15 cellular contexts compared by ENCODE assay signal in genomic region chr19:28393574-28394336, GRCh38.
A peak's percentile ranks its signal among the peaks of the same experiment; 100 is the strongest.
DNase-seq lines count a peak whose midpoint lies in the region; ATAC-seq and TF ChIP-seq lines count a peak whose summit lies in the region.
"Had no signal": no experiment of that assay in that cellular context is flagged by ENCODE, and none has a peak within 500 bp of the region (broad histone marks: within the 10 kb centered on the region; RNA-seq: fewer than 3 reads in every experiment).

No MANE protein-coding gene starts in this region.

- peaks cover 5% of the 10 kb centered on the region for H3K9me3 Mint-ChIP-seq in activated CD8-positive, alpha-beta T cell treated with anti-CD3 and anti-CD28 coated beads, Interleukin-2, amount 10 ng/mL, durations not matched to agents 7 days and 5 days (ENCODE audit: insufficient read depth)
- H3K9me3 Mint-ChIP-seq in neural progenitor cell = no peaks in the 10 kb centered on the region

- POLR2A ChIA-PET in activated CD8-positive, alpha-beta T cell treated with anti-CD3 and anti-CD28 coated beads, Interleukin-2, amount 10 ng/mL, durations not matched to agents 7 days and 5 days (lab: Charles Lee) = no interaction called here

- peak overlapping the region; percentile 48 for H3K27ac Mint-ChIP-seq in activated CD8-positive, alpha-beta T cell treated with anti-CD3 and anti-CD28 coated beads, Interleukin-2, amount 10 ng/mL, durations not matched to agents 7 days and 5 days
- peak overlapping the region; percentile 61 for H3K27ac Mint-ChIP-seq in neural progenitor cell
- H3K27ac Mint-ChIP-seq: stimulated activated effector memory CD8-positive, alpha-beta T cell treated with anti-CD3 and anti-CD28 coated beads, Interleukin-12 subunit alpha, Interleukin-12 subunit beta, amount 100 ng/mL, for 72 hours had no signal

- no peak for ATAC-seq in activated CD8-positive, alpha-beta T cell treated with anti-CD3 and anti-CD28 coated beads, Interleukin-2, amount 10 ng/mL, durations not matched to agents 7 days and 5 days
- no peak for ATAC-seq in gastroesophageal sphincter
- ATAC-seq: Panc1; stimulated activated effector memory CD8-positive, alpha-beta T cell treated with anti-CD3 and anti-CD28 coated beads, Interleukin-12 subunit alpha, Interleukin-12 subunit beta, amount 100 ng/mL, for 72 hours had no signal

- in situ Hi-C loops in GM13976 (cut with MboI; ENCODE audit: low sequenced_read_pairs, unreplicated experiment) = no loop called here

- H3K27ac ChIP-seq in neural progenitor cell (no peak overlapping the region), gastroesophageal sphincter (no peak overlapping the region)
- H3K27ac ChIP-seq: cardiac muscle cell, esophagus muscularis mucosa had no signal

- DNase-seq in NOMO-1 treated with DMSO at 0.1 percent for 48 hours (lab: John Stamatoyannopoulos, UW; ENCODE audit: unreplicated experiment) = peak; percentile 4
- DNase-seq in NOMO-1 treated with dmso at 0.1 percent for 144 hours (lab: John Stamatoyannopoulos, UW; ENCODE audit: unreplicated experiment) = no peak
- DNase-seq in KG1 (lab: John Stamatoyannopoulos, UW) = peak; percentile 47
- DNase-seq in activated CD8-positive, alpha-beta T cell treated with anti-CD3 and anti-CD28 coated beads, Interleukin-2, amount 10 ng/mL, durations not matched to agents 7 days and 5 days = peak; percentile 19
- peak; percentile 37 for DNase-seq in neural progenitor cell (ENCODE audit: low spot score)
- no peak for DNase-seq in SKM-1 (lab: John Stamatoyannopoulos, UW; ENCODE audit: unreplicated experiment)
- DNase-seq in GM13976 (ENCODE audit: low spot score) = no peak
- DNase-seq: 8988T, NCI-H187 treated with DMSO at 0.1 percent for 48 hours, occipital lobe had no signal

- H3K4me1 ChIP-seq in neural progenitor cell = peaks cover 14% of the 10 kb centered on the region
- H3K4me1 ChIP-seq in gastroesophageal sphincter = no peaks in the 10 kb centered on the region
- H3K4me1 ChIP-seq: esophagus muscularis mucosa had no signal

- no peak for TF ChIP-seq POLR2A in gastroesophageal sphincter (IDR thresholded peaks at IDR 0.05)

- H3K27me3 ChIP-seq in neural progenitor cell = no peaks in the 10 kb centered on the region
- peaks cover 20% of the 10 kb centered on the region for H3K27me3 ChIP-seq in gastroesophageal sphincter
- H3K27me3 ChIP-seq: cardiac muscle cell had no signal

- H4K20me1 ChIP-seq in neural progenitor cell (ENCODE audit: low read depth) = no peaks in the 10 kb centered on the region

- H3K36me3 ChIP-seq in neural progenitor cell = no peaks in the 10 kb centered on the region
- H3K36me3 ChIP-seq in gastroesophageal sphincter = no peaks in the 10 kb centered on the region
- H3K36me3 ChIP-seq: cardiac muscle cell, esophagus muscularis mucosa had no signal

- WGBS in gastroesophageal sphincter (ENCODE audit: low coverage in 1 of 2), 2 donors = 5 to 9% methylated on average over 6 to 10 of the region's 10 CpGs

- H3K27me3 Mint-ChIP-seq in activated CD8-positive, alpha-beta T cell treated with anti-CD3 and anti-CD28 coated beads, Interleukin-2, amount 10 ng/mL, durations not matched to agents 7 days and 5 days (ENCODE audit: low read depth) = no peaks in the 10 kb centered on the region
- no peaks in the 10 kb centered on the region for H3K27me3 Mint-ChIP-seq in neural progenitor cell (ENCODE audit: insufficient read depth, low read depth)

- H3K4me1 Mint-ChIP-seq in activated CD8-positive, alpha-beta T cell treated with anti-CD3 and anti-CD28 coated beads, Interleukin-2, amount 10 ng/mL, durations not matched to agents 7 days and 5 days (ENCODE audit: low read depth) = peaks cover 20% of the 10 kb centered on the region
- H3K4me1 Mint-ChIP-seq in neural progenitor cell = peaks cover 14% of the 10 kb centered on the region
- H3K4me1 Mint-ChIP-seq: stimulated activated effector memory CD8-positive, alpha-beta T cell treated with anti-CD3 and anti-CD28 coated beads, Interleukin-12 subunit alpha, Interleukin-12 subunit beta, amount 100 ng/mL, for 72 hours had no signal

- peak overlapping the region; percentile 45 for H3K4me2 ChIP-seq in neural progenitor cell

- TF ChIP-seq CTCF in neural progenitor cell (IDR thresholded peaks at IDR 0.05) (no peak), gastroesophageal sphincter (IDR thresholded peaks at IDR 0.05) (no peak), GM13976 (IDR thresholded peaks at IDR 0.05; ENCODE audit: borderline replicate concordance, control extremely low read depth, extremely low read depth, insufficient read depth, missing control alignments) (no peak)

- CTCF ChIA-PET in activated CD8-positive, alpha-beta T cell treated with anti-CD3 and anti-CD28 coated beads, Interleukin-2, amount 10 ng/mL, durations not matched to agents 7 days and 5 days (lab: Charles Lee) = no interaction called here

- H3K4me3 ChIP-seq in neural progenitor cell = no peak overlapping the region
- H3K4me3 ChIP-seq in gastroesophageal sphincter = no peak overlapping the region
- H3K4me3 ChIP-seq: cardiac muscle cell, esophagus muscularis mucosa had no signal

- H3K9me3 ChIP-seq in neural progenitor cell (ENCODE audit: low read depth) (no peaks in the 10 kb centered on the region), gastroesophageal sphincter (peaks cover 0 to 3% (median 0%) of the 10 kb centered on the region in 3 donors)
- H3K9me3 ChIP-seq: esophagus muscularis mucosa had no signal

- TF ChIP-seq EP300 in gastroesophageal sphincter (IDR thresholded peaks at IDR 0.05) = no peak

- no peak overlapping the region for H3K9ac ChIP-seq in neural progenitor cell

- H3F3A ChIP-seq in neural progenitor cell (ENCODE audit: low read depth) = peaks cover 11% of the 10 kb centered on the region

- no peaks in the 10 kb centered on the region for H3K79me2 ChIP-seq in neural progenitor cell (ENCODE audit: low read depth)

- H3K4me3 Mint-ChIP-seq in activated CD8-positive, alpha-beta T cell treated with anti-CD3 and anti-CD28 coated beads, Interleukin-2, amount 10 ng/mL, durations not matched to agents 7 days and 5 days = peak overlapping the region; percentile 4
- H3K4me3 Mint-ChIP-seq in neural progenitor cell = no peak overlapping the region
- H3K4me3 Mint-ChIP-seq: stimulated activated effector memory CD8-positive, alpha-beta T cell treated with anti-CD3 and anti-CD28 coated beads, Interleukin-12 subunit alpha, Interleukin-12 subunit beta, amount 100 ng/mL, for 72 hours had no signal

- no peak overlapping the region for H2AFZ ChIP-seq in neural progenitor cell (replicated peaks)

- no peaks in the 10 kb centered on the region for H3K36me3 Mint-ChIP-seq in activated CD8-positive, alpha-beta T cell treated with anti-CD3 and anti-CD28 coated beads, Interleukin-2, amount 10 ng/mL, durations not matched to agents 7 days and 5 days (ENCODE audit: low read depth)
- H3K36me3 Mint-ChIP-seq in neural progenitor cell = no peaks in the 10 kb centered on the region
- H3K36me3 Mint-ChIP-seq: stimulated activated effector memory CD8-positive, alpha-beta T cell treated with anti-CD3 and anti-CD28 coated beads, Interleukin-12 subunit alpha, Interleukin-12 subunit beta, amount 100 ng/mL, for 72 hours had no signal

Comparison
In these comparisons a context has a peak if more than half of its experiments do, and no peak if none do; other contexts are left out.
1. DNase-seq: peak in NOMO-1 treated with DMSO at 0.1 percent for 48 hours (single experiment), KG1 (single experiment), activated CD8-positive, alpha-beta T cell treated with anti-CD3 and anti-CD28 coated beads, Interleukin-2, amount 10 ng/mL, durations not matched to agents 7 days and 5 days (single experiment) and neural progenitor cell (single experiment); none in NOMO-1 treated with dmso at 0.1 percent for 144 hours (single experiment), SKM-1 (single experiment) and GM13976 (single experiment).